ENCODE assay signal across 12 cellular contexts in the genomic region with DNA sequence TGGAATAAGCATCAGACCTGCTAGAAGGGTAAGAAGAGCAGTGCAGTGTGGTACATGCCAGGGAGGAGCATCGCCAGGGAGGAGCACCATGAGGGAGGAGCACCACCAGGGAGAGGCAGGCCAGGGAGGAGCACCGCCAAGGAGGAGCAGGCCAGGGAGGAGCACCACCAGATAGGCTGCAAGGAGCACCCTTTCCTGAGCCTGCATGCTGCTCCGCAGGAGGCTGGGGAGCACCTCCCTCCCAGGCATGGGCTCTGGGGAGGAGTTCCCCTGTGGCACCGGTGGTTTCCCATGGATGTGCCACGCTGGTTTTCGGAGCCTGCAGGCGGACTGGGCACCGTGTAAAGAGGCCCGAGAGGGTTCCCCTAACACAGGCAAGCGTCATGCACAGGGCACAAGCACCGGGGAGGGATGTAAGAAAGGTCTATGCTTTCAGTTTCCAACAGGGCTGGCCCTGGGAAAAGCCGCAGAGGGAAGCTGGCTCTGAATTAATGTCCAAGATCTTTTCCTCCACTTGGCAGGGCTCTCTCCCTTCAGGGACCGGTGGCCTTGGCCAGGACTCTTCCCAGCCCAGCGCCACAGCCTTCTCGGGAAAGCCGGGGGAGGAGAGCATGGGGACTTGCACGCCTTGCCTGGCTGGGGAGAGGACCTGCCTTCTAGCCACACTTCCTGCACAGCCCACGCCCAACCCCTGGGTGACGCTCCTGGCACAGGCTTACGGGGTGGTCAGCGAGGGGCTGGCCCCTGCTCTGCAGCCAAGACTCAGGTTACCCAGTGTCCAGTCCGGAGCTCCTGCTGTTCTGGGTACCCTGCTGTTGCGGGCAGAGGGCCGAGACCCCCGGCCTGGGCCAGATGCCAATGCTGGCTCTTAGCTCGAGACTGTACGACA. TPM values are rescaled to one million over a fixed set of nuclear protein-coding genes. Genes with fewer than 3 reads are reported as not detected.
A peak's percentile ranks its signal among the peaks of the same experiment; 100 is the strongest.
DNase-seq lines count a peak whose midpoint lies in the region; ATAC-seq, FAIRE-seq and TF ChIP-seq lines count a peak whose summit lies in the region.
"Had no signal": no experiment of that assay in that cellular context is flagged by ENCODE, and none has a peak within 500 bp of the region (broad histone marks: within the 10 kb centered on the region; RNA-seq: fewer than 3 reads in every experiment).

No MANE protein-coding gene starts in this region.

- TF ChIP-seq EP300 in stomach (IDR thresholded peaks at IDR 0.05), result no peak

- no peak for DNase-seq in PC-3
- peak; percentile 72 for DNase-seq in cerebellum (ENCODE audit: low spot score)
- no peak for DNase-seq in keratinocyte (ENCODE audit: low read depth, low spot score)
- DNase-seq in stomach, result peak; percentile 73
- no peak for DNase-seq in NCI-H774 (lab: John Stamatoyannopoulos, UW)
- no peak for DNase-seq in lower leg skin (ENCODE audit: low spot score in 2 of 2)
- DNase-seq in GF-D8 (lab: John Stamatoyannopoulos, UW), result no peak
- DNase-seq in stimulated activated CD8-positive, alpha-beta memory T cell treated with anti-CD3 and anti-CD28 coated beads, Interleukin-4, amount 100 ng/mL, for 48 hours, result no peak
- DNase-seq: activated CD4-positive, alpha-beta T cell treated with anti-CD3 and anti-CD28 coated beads, Interleukin-2, amount 50 U/mL, for 1 hour; brain microvascular endothelial cell; stimulated activated CD4-positive, alpha-beta T cell treated with anti-CD3 and anti-CD28 coated beads, Interleukin-4, amount 100 ng/mL, for 4 hours; T-helper 2 cell had no signal

- TF ChIP-seq POLR2A in stomach (IDR thresholded peaks at IDR 0.05) (no peak), lower leg skin (IDR thresholded peaks at IDR 0.05) (no peak)

- H3K36me3 ChIP-seq in PC-3 (ENCODE audit: low read depth, low read length) (no peaks in the 10 kb centered on the region), keratinocyte (ENCODE audit: control insufficient read depth in 2 of 2, extremely low read depth in 1 of 2, insufficient read depth in 2 of 2, low read length in 2 of 2) (peaks cover 0 to 2% of the 10 kb centered on the region in 2 experiments), stomach (no peaks in the 10 kb centered on the region)
- H3K36me3 ChIP-seq: brain microvascular endothelial cell had no signal

- H3K4me2 ChIP-seq in PC-3 (ENCODE audit: low read length) (no peak overlapping the region), keratinocyte (ENCODE audit: control insufficient read depth, extremely low read depth, insufficient read depth, low read depth, low read length) (peak overlapping the region; percentile 20)

- peaks cover 5% of the 10 kb centered on the region for H3K9me1 ChIP-seq in keratinocyte (ENCODE audit: control insufficient read depth, extremely low read depth, insufficient read depth, low read length)

- H3K4me3 ChIP-seq in PC-3 (ENCODE audit: low read length) (no peak overlapping the region), keratinocyte (ENCODE audit: control insufficient read depth in 2 of 3, extremely low read depth in 1 of 3, insufficient read depth in 2 of 3, low read depth in 1 of 3, low read length in 3 of 3) (no peak overlapping the region), stomach (peak overlapping the region; percentile 6 to 14 (median 11)), lower leg skin (ENCODE audit: low read depth, poor library complexity, severe bottlenecking) (no peak overlapping the region)

- POLR2A ChIA-PET in PC-3 (lab: Charles Lee; ENCODE audit: unreplicated experiment), result no interaction called here

- TF ChIP-seq CTCF in PC-3 (conservative IDR thresholded peaks at IDR 0.05; ENCODE audit: low read depth, low read length) (no peak), keratinocyte (optimal IDR thresholded peaks at IDR 0.05 in 1 of 3, IDR thresholded peaks at IDR 0.05 in 1 of 3, conservative IDR thresholded peaks at IDR 0.05 in 1 of 3; ENCODE audit: extremely low read depth in 1 of 3, insufficient read depth in 2 of 3, low read length in 3 of 3) (no peak), stomach (IDR thresholded peaks at IDR 0.05) (peak in 1 of 7 experiments; percentile 11), lower leg skin (IDR thresholded peaks at IDR 0.05) (no peak)

- no TSS peak for BruUV-seq in PC-3 (replicated peaks; lab: Mats Ljungman, UMichigan)

- WGBS in stomach, 5 donors, result 36 to 60% (median 50%) methylated on average over 22 to 27 of the region's 27 CpGs
- 35 to 56% methylated on average over 19 to 24 of the region's 27 CpGs for WGBS in lower leg skin, 2 donors

- H3K9ac ChIP-seq in PC-3 (ENCODE audit: low read length), result no peak overlapping the region
- no peak overlapping the region for H3K9ac ChIP-seq in keratinocyte (ENCODE audit: control insufficient read depth, extremely low read depth, insufficient read depth, low read length)

- no peaks in the 10 kb centered on the region for H3K9me2 ChIP-seq in PC-3 (replicated peaks; ENCODE audit: low read length)

- H3K79me2 ChIP-seq in PC-3 (ENCODE audit: low read length) (no peaks in the 10 kb centered on the region), keratinocyte (ENCODE audit: control insufficient read depth, insufficient read depth, low read length) (peaks cover 6% of the 10 kb centered on the region)

- H4K20me1 ChIP-seq in PC-3 (ENCODE audit: low read length), result no peaks in the 10 kb centered on the region
- H4K20me1 ChIP-seq in keratinocyte (ENCODE audit: control insufficient read depth, extremely low read depth, insufficient read depth, low read length), result peaks cover 8% of the 10 kb centered on the region

- ATAC-seq in PC-3, result peak; percentile 49

- no peak overlapping the region for H2AFZ ChIP-seq in PC-3 (ENCODE audit: low read length)
- no peak overlapping the region for H2AFZ ChIP-seq in keratinocyte (ENCODE audit: control insufficient read depth, low read length)

- no peak for FAIRE-seq in keratinocyte (lab: Jason Lieb, UNC)

- no peaks in the 10 kb centered on the region for H3K9me3 ChIP-seq in PC-3 (ENCODE audit: low read length)
- no peaks in the 10 kb centered on the region for H3K9me3 ChIP-seq in keratinocyte (ENCODE audit: control insufficient read depth, low read depth, low read length)
- no peaks in the 10 kb centered on the region for H3K9me3 ChIP-seq in stomach

- intact Hi-C loops in PC-3 (cut with micrococcal nuclease), result no loop called here
- intact Hi-C loops in stomach (cut with DNase I; ENCODE audit: low total_unique reads), result no loop called here
- intact Hi-C loops in lower leg skin (cut with DNase I; ENCODE audit: low total_unique reads), result no loop called here

- H3F3A ChIP-seq in PC-3 (ENCODE audit: low read length, unreplicated experiment), result no peaks in the 10 kb centered on the region

- H3K27me3 ChIP-seq in PC-3 (ENCODE audit: low read length), result no peaks in the 10 kb centered on the region
- H3K27me3 ChIP-seq in keratinocyte (ENCODE audit: control insufficient read depth, extremely low read depth, insufficient read depth, low read length), result no peaks in the 10 kb centered on the region
- no peaks in the 10 kb centered on the region for H3K27me3 ChIP-seq in stomach
- H3K27me3 ChIP-seq: brain microvascular endothelial cell had no signal

- CTCF ChIA-PET in PC-3 (lab: Charles Lee), result interaction anchor here (1.0 kb wide), 1 partner anchor 10 kb away, joined by 15 read pairs; no protein-coding TSS in a partner anchor

- H3K4me1 ChIP-seq in PC-3 (ENCODE audit: insufficient read depth, low read length) (no peaks in the 10 kb centered on the region), keratinocyte (ENCODE audit: control insufficient read depth, extremely low read depth, insufficient read depth, low read length) (peaks cover 12% of the 10 kb centered on the region), stomach (peaks cover 21 to 42% (median 32%) of the 10 kb centered on the region in 4 donors)

- dilution Hi-C loops in keratinocyte (cut with MboI; ENCODE audit: extremely low pct_ligation_motif_present, low sequenced_read_pairs), result no loop called here

- H3K27ac ChIP-seq in PC-3 (ENCODE audit: low read length) (no peak overlapping the region), keratinocyte (ENCODE audit: control insufficient read depth, insufficient read depth, low read length) (peak overlapping the region; percentile 40), stomach (peak overlapping the region; percentile 25 to 82 (median 64))
- H3K27ac ChIP-seq: brain microvascular endothelial cell had no signal

RNA-seq across cellular contexts. Expression of a gene that starts 11.5 kb away (rescaled TPM):
- total RNA-seq in PC-3 (2014; rRNA removed), result 4.9 and 8.0 TPM in 2 replicates
- 0.73 TPM for total RNA-seq in cerebellum
- polyA plus RNA-seq in keratinocyte, result 0.05 to 0.21 TPM (median 0.08 TPM) in 3 replicates
- polyA plus RNA-seq in keratinocyte (2011; ENCODE audit: low read depth), result not detected
- 0.04 and 0.12 TPM in 2 replicates for polyA plus RNA-seq in keratinocyte (2011; cell fraction: cytosol; rRNA removed)
- 0.09 and 0.13 TPM in 2 replicates for polyA plus RNA-seq in keratinocyte (2011; cell fraction: nucleus; rRNA removed)
- polyA plus RNA-seq in keratinocyte (2012; ENCODE audit: low replicate concordance), result 0.10 and 0.39 TPM in 2 replicates
- not detected in 3 replicates for polyA minus RNA-seq in keratinocyte
- polyA minus RNA-seq in keratinocyte (2011; cell fraction: cytosol; rRNA and poly(A)+ RNA removed), result not detected
- polyA minus RNA-seq in keratinocyte (2011; cell fraction: nucleus; rRNA and poly(A)+ RNA removed), result not detected in 2 replicates
- total RNA-seq in stomach, result 10 to 100 TPM in 2 of 5 donors, 1 to 10 TPM in 1, under 1 TPM in 1, not detected in 1; 0.58 to 18.3 (median 9.7) TPM
- polyA plus RNA-seq in stomach, result 10 to 100 TPM; 21.9 to 31.2 (median 26.0) TPM
- total RNA-seq in lower leg skin, result 1 to 10 TPM; 1.1 to 4.5 (median 3.1) TPM

RNA-seq across cellular contexts. Expression of a gene that starts 32.1 kb away (rescaled TPM):
- total RNA-seq in PC-3 (2014; rRNA removed) (2.0 and 2.7 TPM in 2 replicates), cerebellum (2.7 TPM), stomach (10 to 100 TPM in 1 of 5 donors, 1 to 10 TPM in 4; 2.0 to 13.6 (median 4.4) TPM), lower leg skin (10 to 100 TPM; 26.9 to 61.7 (median 39.0) TPM)
- polyA plus RNA-seq in keratinocyte (0.13 to 0.24 TPM (median 0.15 TPM) in 3 replicates), stomach (10 to 100 TPM in 2 of 3 donors, 1 to 10 TPM in 1; 6.4 to 14.6 (median 10.8) TPM)
- polyA plus RNA-seq in keratinocyte (2011; ENCODE audit: low read depth), result 0.14 TPM
- 0.10 TPM in 1 of 2 replicates, not detected in the other for polyA plus RNA-seq in keratinocyte (2011; cell fraction: cytosol; rRNA removed)
- 0.16 and 0.23 TPM in 2 replicates for polyA plus RNA-seq in keratinocyte (2011; cell fraction: nucleus; rRNA removed)
- 0.23 TPM in 1 of 2 replicates, not detected in the other for polyA plus RNA-seq in keratinocyte (2012; ENCODE audit: low replicate concordance)
- polyA minus RNA-seq in keratinocyte, result 0.20 TPM in 1 of 3 replicates, not detected in the others
- polyA minus RNA-seq in keratinocyte (2011; cell fraction: cytosol; rRNA and poly(A)+ RNA removed), result not detected
- not detected in 2 replicates for polyA minus RNA-seq in keratinocyte (2011; cell fraction: nucleus; rRNA and poly(A)+ RNA removed)

Comparison
In these comparisons a context has a peak if more than half of its experiments do, and no peak if none do; other contexts are left out.
1. DNase-seq: peak in cerebellum (single experiment) and stomach (single experiment); none in PC-3 (single experiment), keratinocyte (single experiment), NCI-H774 (single experiment), lower leg skin (0 of 2), GF-D8 (single experiment) and stimulated activated CD8-positive, alpha-beta memory T cell treated with anti-CD3 and anti-CD28 coated beads, Interleukin-4, amount 100 ng/mL, for 48 hours (single experiment).
2. H3K4me3 ChIP-seq: peak in stomach (4 of 4); none in PC-3 (single experiment), keratinocyte (0 of 3) and lower leg skin (single experiment).